In genomic region chr21:43016728-43017127, GRCh38 we compare ENCODE assay signal across 28 cellular contexts. TPM values are rescaled to one million over a fixed set of nuclear protein-coding genes. Genes with fewer than 3 reads are reported as not detected.
"Had no signal": no experiment of that assay in that cellular context is flagged by ENCODE, and none has a peak within 500 bp of the region (broad histone marks: within the 10 kb centered on the region; RNA-seq: fewer than 3 reads in every experiment).

No MANE protein-coding gene starts in this region.

- H3K27ac Mint-ChIP-seq: activated naive CD8-positive, alpha-beta T cell; activated T-helper 17 cell treated with anti-CD3 and anti-CD28 coated beads, Interleukin-2, amount 50 U/mL, for 72 hours; natural killer cell treated with Interleukin-12 subunit alpha and Interleukin-12 subunit beta and Interleukin-15 and Interleukin-18, amount 100 ng/mL, for 72 hours; stimulated activated effector memory CD8-positive, alpha-beta T cell treated with anti-CD3 and anti-CD28 coated beads, Interleukin-12 subunit alpha, Interleukin-12 subunit beta, amount 100 ng/mL, for 72 hours; stimulated activated naive CD8-positive, alpha-beta T cell treated with anti-CD3 and anti-CD28 coated beads, Interleukin-15, amount 100 ng/mL, for 72 hours; T-helper 2 cell treated with Interferon-gamma antibody and Interleukin-4, amounts not matched to agents 5 μg/mL and 100 μg/mL, for 36 hours had no signal

- H3K27me3 ChIP-seq: body of pancreas, esophagus muscularis mucosa, foreskin keratinocyte, right lobe of liver, upper lobe of left lung had no signal

- H3K4me3 Mint-ChIP-seq: activated naive CD8-positive, alpha-beta T cell; activated T-cell treated with anti-CD3 and anti-CD28 coated beads, Interleukin-2, amount 50 U/mL, for 4 hours; activated T-helper 17 cell treated with anti-CD3 and anti-CD28 coated beads, Interleukin-2, amount 50 U/mL, for 72 hours; natural killer cell treated with Interleukin-12 subunit alpha and Interleukin-12 subunit beta and Interleukin-15 and Interleukin-18, amount 100 ng/mL, for 72 hours; stimulated activated effector memory CD8-positive, alpha-beta T cell treated with anti-CD3 and anti-CD28 coated beads, Interleukin-12 subunit alpha, Interleukin-12 subunit beta, amount 100 ng/mL, for 72 hours; stimulated activated naive CD8-positive, alpha-beta T cell treated with anti-CD3 and anti-CD28 coated beads, Interleukin-15, amount 100 ng/mL, for 72 hours; T-helper 2 cell treated with Interferon-gamma antibody and Interleukin-4, amounts not matched to agents 5 μg/mL and 100 μg/mL, for 36 hours had no signal

- ATAC-seq: activated T-cell treated with anti-CD3 and anti-CD28 coated beads, Interleukin-2, amount 50 U/mL, for 4 hours; activated T-helper 17 cell treated with anti-CD3 and anti-CD28 coated beads, Interleukin-2, amount 50 U/mL, for 72 hours; body of pancreas; foreskin keratinocyte; left lobe of liver; lower lobe of right lung; natural killer cell treated with Interleukin-12 subunit alpha and Interleukin-12 subunit beta and Interleukin-15 and Interleukin-18, amount 100 ng/mL, for 72 hours; stimulated activated effector memory CD8-positive, alpha-beta T cell treated with anti-CD3 and anti-CD28 coated beads, Interleukin-12 subunit alpha, Interleukin-12 subunit beta, amount 100 ng/mL, for 72 hours; stimulated activated naive CD8-positive, alpha-beta T cell treated with anti-CD3 and anti-CD28 coated beads, Interleukin-15, amount 100 ng/mL, for 72 hours had no signal

- H3K27me3 Mint-ChIP-seq: activated naive CD8-positive, alpha-beta T cell; activated T-helper 17 cell treated with anti-CD3 and anti-CD28 coated beads, Interleukin-2, amount 50 U/mL, for 72 hours; natural killer cell treated with Interleukin-12 subunit alpha and Interleukin-12 subunit beta and Interleukin-15 and Interleukin-18, amount 100 ng/mL, for 72 hours; stimulated activated naive CD8-positive, alpha-beta T cell treated with anti-CD3 and anti-CD28 coated beads, Interleukin-15, amount 100 ng/mL, for 72 hours had no signal

- H3K4me1 Mint-ChIP-seq: activated T-helper 17 cell treated with anti-CD3 and anti-CD28 coated beads, Interleukin-2, amount 50 U/mL, for 72 hours; stimulated activated effector memory CD8-positive, alpha-beta T cell treated with anti-CD3 and anti-CD28 coated beads, Interleukin-12 subunit alpha, Interleukin-12 subunit beta, amount 100 ng/mL, for 72 hours had no signal

- H3K27ac ChIP-seq: body of pancreas, esophagus muscularis mucosa, foreskin keratinocyte, lower lobe of right lung, right lobe of liver, skin epidermis, upper lobe of left lung had no signal

- H3K9me3 ChIP-seq: body of pancreas, esophagus muscularis mucosa, lower lobe of right lung, right lobe of liver, upper lobe of left lung had no signal

- H3K4me3 ChIP-seq: body of pancreas, esophagus muscularis mucosa, lower lobe of right lung, right lobe of liver, skin epidermis, upper lobe of left lung had no signal

- DNase-seq: activated CD4-positive, alpha-beta T cell treated with anti-CD3 and anti-CD28 coated beads for 4 hours; activated CD4-positive, alpha-beta T cell treated with anti-CD3 and anti-CD28 coated beads, Interleukin-2, amount 50 U/mL, for 48 hours; activated CD8-positive, alpha-beta memory T cell treated with anti-CD3 and anti-CD28 coated beads, Interleukin-2, amount 50 U/mL, for 4 hours; activated naive CD4-positive, alpha-beta T cell; activated T-cell treated with anti-CD3 and anti-CD28 coated beads, Interleukin-2, amount 50 U/mL, for 4 hours; anterior cingulate cortex; body of pancreas; dermis blood vessel endothelial cell; effector CD4-positive, alpha-beta T cell; foreskin keratinocyte; lower lobe of right lung; mesendoderm; right lobe of liver; stimulated activated CD4-positive, alpha-beta T cell treated with anti-CD3 and anti-CD28 coated beads, Interleukin-12 subunit alpha, Interleukin-12 subunit beta, amount 100 ng/mL, for 4 hours; stimulated activated CD4-positive, alpha-beta T cell treated with anti-CD3 and anti-CD28 coated beads, Interleukin-4, amount 100 ng/mL, for 1 hour; stimulated activated naive CD8-positive, alpha-beta T cell treated with anti-CD3 and anti-CD28 coated beads, Interleukin-15, amount 100 ng/mL, for 72 hours; substantia nigra; T-helper 1 cell; upper lobe of left lung had no signal

- H3K9me3 Mint-ChIP-seq: activated T-cell treated with anti-CD3 and anti-CD28 coated beads, Interleukin-2, amount 50 U/mL, for 4 hours; activated T-helper 17 cell treated with anti-CD3 and anti-CD28 coated beads, Interleukin-2, amount 50 U/mL, for 72 hours; natural killer cell treated with Interleukin-12 subunit alpha and Interleukin-12 subunit beta and Interleukin-15 and Interleukin-18, amount 100 ng/mL, for 72 hours; stimulated activated effector memory CD8-positive, alpha-beta T cell treated with anti-CD3 and anti-CD28 coated beads, Interleukin-12 subunit alpha, Interleukin-12 subunit beta, amount 100 ng/mL, for 72 hours; stimulated activated naive CD8-positive, alpha-beta T cell treated with anti-CD3 and anti-CD28 coated beads, Interleukin-15, amount 100 ng/mL, for 72 hours; T-helper 2 cell treated with Interferon-gamma antibody and Interleukin-4, amounts not matched to agents 5 μg/mL and 100 μg/mL, for 36 hours had no signal

- H3K4me1 ChIP-seq: body of pancreas, esophagus muscularis mucosa, foreskin keratinocyte, lower lobe of right lung, right lobe of liver, upper lobe of left lung had no signal

RNA-seq across cellular contexts. Expression of gene CBS, which starts 58.9 kb away (rescaled TPM):
- total RNA-seq: mononuclear cell had no signal
